8 cellular contexts compared by ENCODE assay signal in the genomic region with DNA sequence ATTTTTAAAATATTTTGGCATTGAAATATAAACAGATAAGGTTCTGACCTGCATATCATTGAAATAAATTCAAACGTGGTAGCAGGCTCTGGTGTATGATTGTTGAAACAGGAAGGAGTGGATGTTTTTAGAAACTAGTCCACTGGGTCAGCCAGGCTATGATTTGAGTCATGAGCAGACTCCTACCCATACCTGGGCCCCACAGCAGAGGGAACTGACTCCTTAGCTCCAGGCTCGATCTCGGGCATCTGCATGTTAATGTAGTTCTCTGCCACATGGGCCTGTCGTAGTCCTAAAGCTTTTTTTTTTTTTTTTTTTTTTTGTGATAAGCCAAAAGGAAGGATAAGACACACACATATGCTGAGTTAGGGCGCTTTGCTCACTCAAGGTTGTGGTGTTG. TPM values are rescaled to one million over a fixed set of nuclear protein-coding genes. Genes with fewer than 3 reads are reported as not detected.
DNase-seq lines count a peak whose midpoint lies in the region; ATAC-seq and TF ChIP-seq lines count a peak whose summit lies in the region.

No MANE protein-coding gene starts in this region.

- H3K27ac ChIP-seq in left ventricle myocardium inferior (replicated peaks), result peak overlapping the region; percentile 5
- H3K27ac ChIP-seq in temporal lobe (ENCODE audit: low read depth, low read length), result peak overlapping the region; percentile 3

- no peaks in the 10 kb centered on the region for H3K27me3 ChIP-seq in left ventricle myocardium inferior (ENCODE audit: low read depth)

- H3K36me3 ChIP-seq in left ventricle myocardium inferior, result peaks cover 50% of the 10 kb centered on the region

- ATAC-seq in Right ventricle myocardium inferior (no peak), HG02981 (IDR thresholded peaks at IDR 0.05; ENCODE audit: unreplicated experiment) (peak; percentile 64), SK-N-SH treated with all-trans-retinoic acid at 6 μM for 48 hours (no peak)

- intact Hi-C loops in left ventricle myocardium inferior (cut with micrococcal nuclease), result no loop called here
- intact Hi-C loops in Right ventricle myocardium inferior (cut with DNase I), result no loop called here

- H3K4me1 ChIP-seq in left ventricle myocardium inferior, result peaks cover 26% of the 10 kb centered on the region

- no peak overlapping the region for H3K4me3 ChIP-seq in left ventricle myocardium inferior

- DNase-seq in left ventricle myocardium inferior (no peak), Right ventricle myocardium inferior (ENCODE audit: missing footprints) (no peak), putamen (ENCODE audit: low spot score) (no peak), NCI-H82 (lab: John Stamatoyannopoulos, UW) (no peak), NCI-H1436 treated with DMSO at 0.1 percent for 48 hours (lab: John Stamatoyannopoulos, UW) (no peak)

- no peak for TF ChIP-seq CTCF in left ventricle myocardium inferior (IDR thresholded peaks at IDR 0.05; ENCODE audit: borderline replicate concordance)

- no peaks in the 10 kb centered on the region for H3K9me3 ChIP-seq in left ventricle myocardium inferior (replicated peaks)

TF ChIP-seq in SK-N-SH treated with all-trans-retinoic acid at 6 μM for 48 hours, 23 proteins besides CTCF, POLR2A, EP300 and RAD21:
- TF ChIP-seq TOX (CRISPR knock-in tag; IDR thresholded peaks at IDR 0.05; ENCODE audit: borderline replicate concordance) (no peak), ESRRG (CRISPR knock-in tag; IDR thresholded peaks at IDR 0.05) (no peak), ZFP3 (CRISPR knock-in tag; IDR thresholded peaks at IDR 0.05) (0 out of 2 replicates have a peak, but pooled peaks have one; percentile 20), ARNTL (CRISPR knock-in tag; IDR thresholded peaks at IDR 0.05; ENCODE audit: borderline replicate concordance, low read depth) (no peak), CSDC2 (CRISPR knock-in tag; IDR thresholded peaks at IDR 0.05) (no peak), ZNF565 (CRISPR knock-in tag; conservative IDR thresholded peaks at IDR 0.05; ENCODE audit: low read depth) (no peak), PPARA (CRISPR knock-in tag; IDR thresholded peaks at IDR 0.05; ENCODE audit: borderline replicate concordance) (no peak)
- TF ChIP-seq, protein P1, sequence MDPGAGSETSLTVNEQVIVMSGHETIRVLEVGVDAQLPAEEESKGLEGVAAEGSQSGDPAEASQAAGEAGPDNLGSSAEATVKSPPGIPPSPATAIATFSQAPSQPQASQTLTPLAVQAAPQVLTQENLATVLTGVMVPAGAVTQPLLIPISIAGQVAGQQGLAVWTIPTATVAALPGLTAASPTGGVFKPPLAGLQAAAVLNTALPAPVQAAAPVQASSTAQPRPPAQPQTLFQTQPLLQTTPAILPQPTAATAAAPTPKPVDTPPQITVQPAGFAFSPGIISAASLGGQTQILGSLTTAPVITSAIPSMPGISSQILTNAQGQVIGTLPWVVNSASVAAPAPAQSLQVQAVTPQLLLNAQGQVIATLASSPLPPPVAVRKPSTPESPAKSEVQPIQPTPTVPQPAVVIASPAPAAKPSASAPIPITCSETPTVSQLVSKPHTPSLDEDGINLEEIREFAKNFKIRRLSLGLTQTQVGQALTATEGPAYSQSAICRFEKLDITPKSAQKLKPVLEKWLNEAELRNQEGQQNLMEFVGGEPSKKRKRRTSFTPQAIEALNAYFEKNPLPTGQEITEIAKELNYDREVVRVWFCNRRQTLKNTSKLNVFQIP (CRISPR knock-in tag; IDR thresholded peaks at IDR 0.05; ENCODE audit: borderline replicate concordance, low read depth), result no peak

RNA-seq across cellular contexts. Expression of a gene that starts 27.1 kb away (rescaled TPM):
- total RNA-seq in left ventricle myocardium inferior (10.6 TPM), Right ventricle myocardium inferior (7.1 TPM), temporal lobe (18.2 TPM)

RNA-seq across cellular contexts. Expression of a gene that starts 27.2 kb away (rescaled TPM):
- total RNA-seq in left ventricle myocardium inferior (7.2 TPM), Right ventricle myocardium inferior (7.1 TPM), temporal lobe (41.6 TPM)

RNA-seq across cellular contexts. Expression of a gene that starts 55.3 kb away (rescaled TPM):
- total RNA-seq in left ventricle myocardium inferior, result 4.5 TPM
- total RNA-seq in Right ventricle myocardium inferior, result 5.1 TPM
- total RNA-seq in temporal lobe, result 323 TPM

Comparison
In these comparisons a context has a peak if more than half of its experiments do, and no peak if none do; other contexts are left out.
1. RNA of a gene that starts 55.3 kb away (total RNA-seq): 323 TPM in temporal lobe (single experiment); 5.1 TPM in Right ventricle myocardium inferior (single experiment) and 4.5 TPM in left ventricle myocardium inferior (single experiment); every median in the first group is over 10 times any median in the second.